ENCODE assay signal across 1 cellular context in genomic region chr12:116910645-116911449, GRCh38.
TF ChIP-seq lines count a peak whose summit lies in the region.

TSS of gene FBXW8 (plus strand) at chr12:116910950. CDS start at chr12:116911038, 88 bp downstream.

TF ChIP-seq in H1, 55 proteins besides CTCF, POLR2A, EP300 and RAD21:
- TF ChIP-seq POLR2AphosphoS5 (IDR thresholded peaks at IDR 0.05; ENCODE audit: low read depth, low read length) (peak; percentile 37; the same call in 1 of the 2 replicates), KDM4A (IDR thresholded peaks at IDR 0.05; ENCODE audit: low read depth, low read length, severe bottlenecking) (peak; percentile 65), TAF1 (IDR thresholded peaks at IDR 0.05; ENCODE audit: low read depth, low read length) (peak; percentile 73; the same call in 1 of the 2 replicates), USF2 (IDR thresholded peaks at IDR 0.05; ENCODE audit: low read length) (peak; percentile 40; the same call in 1 of the 2 replicates), GABPA (IDR thresholded peaks at IDR 0.05; ENCODE audit: borderline replicate concordance, insufficient read depth, low read length) (peak; percentile 90; the same call in 1 of the 2 replicates), GTF2F1 (IDR thresholded peaks at IDR 0.05; ENCODE audit: borderline replicate concordance, low read depth, low read length) (no peak), ASH2L (IDR thresholded peaks at IDR 0.05; ENCODE audit: low read length) (peak; percentile 94), RFX5 (IDR thresholded peaks at IDR 0.05; ENCODE audit: borderline replicate concordance, low read depth, low read length) (no peak), YY1 (IDR thresholded peaks at IDR 0.05; ENCODE audit: low read depth, low read length) (0 out of 2 replicates have a peak, but pooled peaks have one; percentile 32), SIN3A (conservative IDR thresholded peaks at IDR 0.05 in 1 of 2, IDR thresholded peaks at IDR 0.05 in 1 of 2; ENCODE audit: low read depth in 1 of 2, low read length in 2 of 2) (peak; percentile 69 to 91; a peak in 2 of 4 replicates), JUN (IDR thresholded peaks at IDR 0.05; ENCODE audit: low read depth, low read length) (no peak), SRF (IDR thresholded peaks at IDR 0.05; ENCODE audit: low read depth, low read length) (no peak), ATF2 (IDR thresholded peaks at IDR 0.05; ENCODE audit: low read length) (no peak), SAP30 (IDR thresholded peaks at IDR 0.05; ENCODE audit: insufficient read depth, insufficient replicate concordance, low read length) (no peak), BACH1 (IDR thresholded peaks at IDR 0.05; ENCODE audit: low read length) (peak; percentile 84), HDAC2 (IDR thresholded peaks at IDR 0.05; ENCODE audit: borderline replicate concordance in 1 of 2, low read depth in 2 of 2, low read length in 2 of 2) (peak in 1 of 2 experiments; percentile 97; a peak in 3 of 4 replicates), NRF1 (IDR thresholded peaks at IDR 0.05; ENCODE audit: low read depth, low read length) (no peak), EZH2 (IDR thresholded peaks at IDR 0.05; ENCODE audit: low read depth, low read length, severe bottlenecking) (no peak), CHD7 (IDR thresholded peaks at IDR 0.05; ENCODE audit: insufficient replicate concordance, low read length) (no peak), RXRA (IDR thresholded peaks at IDR 0.05; ENCODE audit: insufficient read depth, low read depth, low read length) (no peak), BRCA1 (IDR thresholded peaks at IDR 0.05; ENCODE audit: low read depth, low read length) (no peak; the same call in 1 of the 2 replicates), PHF8 (conservative IDR thresholded peaks at IDR 0.05; ENCODE audit: low read depth, low read length) (peak; percentile 90), MAFK (IDR thresholded peaks at IDR 0.05; ENCODE audit: low read depth, low read length) (no peak), CEBPB (IDR thresholded peaks at IDR 0.05; ENCODE audit: low read depth, low read length) (no peak), CHD2 (IDR thresholded peaks at IDR 0.05; ENCODE audit: low read length) (no peak), TEAD4 (IDR thresholded peaks at IDR 0.05; ENCODE audit: low read depth, low read length) (no peak), SP1 (IDR thresholded peaks at IDR 0.05; ENCODE audit: low read depth, low read length) (no peak), TCF12 (IDR thresholded peaks at IDR 0.05; ENCODE audit: low read depth, low read length) (0 out of 2 replicates have a peak, but pooled peaks have one; percentile 25), CHD1 (IDR thresholded peaks at IDR 0.05; ENCODE audit: low read depth, low read length) (no peak), HDAC6 (IDR thresholded peaks at IDR 0.05; ENCODE audit: low read depth, low read length) (no peak), SIX5 (IDR thresholded peaks at IDR 0.05; ENCODE audit: low read depth, low read length) (no peak), CTBP2 (IDR thresholded peaks at IDR 0.05; ENCODE audit: borderline replicate concordance, insufficient read depth, insufficient read length, low read length) (no peak), BCL11A (IDR thresholded peaks at IDR 0.05; ENCODE audit: low read depth in 2 of 2, low read length in 2 of 2) (no peak), SP4 (IDR thresholded peaks at IDR 0.05; ENCODE audit: low read length) (peak; percentile 78; the same call in 1 of the 2 replicates), SUZ12 (IDR thresholded peaks at IDR 0.05; ENCODE audit: low read length) (no peak), TBP (IDR thresholded peaks at IDR 0.05; ENCODE audit: low read depth, low read length) (peak; percentile 70; the same call in 1 of the 2 replicates), CREB1 (IDR thresholded peaks at IDR 0.05) (no peak), TAF7 (optimal IDR thresholded peaks at IDR 0.05; ENCODE audit: borderline replicate concordance, low read depth, low read length) (no peak), SP2 (IDR thresholded peaks at IDR 0.05; ENCODE audit: low read length) (no peak), NANOG (IDR thresholded peaks at IDR 0.05; ENCODE audit: insufficient read depth, low read depth, low read length, poor library complexity, severe bottlenecking) (no peak), CBX5 (IDR thresholded peaks at IDR 0.05; ENCODE audit: low read depth, low read length) (no peak), RNF2 (IDR thresholded peaks at IDR 0.05; ENCODE audit: borderline replicate concordance, low read depth, low read length, missing control alignments, poor library complexity, severe bottlenecking) (no peak), KDM5A (IDR thresholded peaks at IDR 0.05; ENCODE audit: low read length) (no peak), FOSL1 (IDR thresholded peaks at IDR 0.05; ENCODE audit: insufficient read depth, low read depth, low read length) (no peak), RBBP5 (IDR thresholded peaks at IDR 0.05; ENCODE audit: borderline replicate concordance, low read depth, low read length) (peak; percentile 79; the same call in 1 of the 2 replicates), JUND (IDR thresholded peaks at IDR 0.05; ENCODE audit: low read length) (no peak), EGR1 (IDR thresholded peaks at IDR 0.05; ENCODE audit: borderline replicate concordance, low read depth, low read length) (peak; percentile 80; the same call in 1 of the 2 replicates), ZNF274 (IDR thresholded peaks at IDR 0.05; ENCODE audit: borderline replicate concordance, extremely low read depth, low read length) (no peak), POU5F1 (IDR thresholded peaks at IDR 0.05; ENCODE audit: low read depth, low read length) (no peak), KDM1A (IDR thresholded peaks at IDR 0.05; ENCODE audit: borderline replicate concordance, low read length) (no peak), SIRT6 (IDR thresholded peaks at IDR 0.05; ENCODE audit: low read length) (no peak), CBX8 (IDR thresholded peaks at IDR 0.05; ENCODE audit: borderline replicate concordance, low read depth, low read length) (no peak)
- TF ChIP-seq, protein P1, sequence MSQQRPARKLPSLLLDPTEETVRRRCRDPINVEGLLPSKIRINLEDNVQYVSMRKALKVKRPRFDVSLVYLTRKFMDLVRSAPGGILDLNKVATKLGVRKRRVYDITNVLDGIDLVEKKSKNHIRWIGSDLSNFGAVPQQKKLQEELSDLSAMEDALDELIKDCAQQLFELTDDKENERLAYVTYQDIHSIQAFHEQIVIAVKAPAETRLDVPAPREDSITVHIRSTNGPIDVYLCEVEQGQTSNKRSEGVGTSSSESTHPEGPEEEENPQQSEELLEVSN (IDR thresholded peaks at IDR 0.05): peak; percentile 88
- TF ChIP-seq, protein P2, sequence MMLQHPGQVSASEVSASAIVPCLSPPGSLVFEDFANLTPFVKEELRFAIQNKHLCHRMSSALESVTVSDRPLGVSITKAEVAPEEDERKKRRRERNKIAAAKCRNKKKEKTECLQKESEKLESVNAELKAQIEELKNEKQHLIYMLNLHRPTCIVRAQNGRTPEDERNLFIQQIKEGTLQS (IDR thresholded peaks at IDR 0.05; ENCODE audit: insufficient read depth, low read depth, low read length): no peak
- TF ChIP-seq, protein P3, sequence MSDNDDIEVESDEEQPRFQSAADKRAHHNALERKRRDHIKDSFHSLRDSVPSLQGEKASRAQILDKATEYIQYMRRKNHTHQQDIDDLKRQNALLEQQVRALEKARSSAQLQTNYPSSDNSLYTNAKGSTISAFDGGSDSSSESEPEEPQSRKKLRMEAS (IDR thresholded peaks at IDR 0.05): peak; percentile 98
